ENCODE assay signal across 12 cellular contexts in genomic region chr1:144560057-144560716, GRCh38. TPM values are rescaled to one million over a fixed set of nuclear protein-coding genes. Genes with fewer than 3 reads are reported as not detected.
DNase-seq lines count a peak whose midpoint lies in the region; ATAC-seq and TF ChIP-seq lines count a peak whose summit lies in the region.
"Not testable (repeated sequence)": the region's sequence is repeated elsewhere in the genome, so short reads cannot be mapped to it uniquely, and the experiment has no call there.
"Had no signal": no experiment of that assay in that cellular context is flagged by ENCODE, and none has a peak within 500 bp of the region (broad histone marks: within the 10 kb centered on the region; RNA-seq: fewer than 3 reads in every experiment).

No MANE protein-coding gene starts in this region.

- not testable (repeated sequence) for H3K9me2 ChIP-seq in Karpas-422 (replicated peaks; ENCODE audit: insufficient read depth, low read length)

- H3K4me1 Mint-ChIP-seq in activated naive CD8-positive, alpha-beta T cell treated with anti-CD3 and anti-CD28 coated beads, Interleukin-2, amount 50 U/mL, for 24 hours = not testable (repeated sequence)

- not testable (repeated sequence) for H2AFZ ChIP-seq in Karpas-422 (ENCODE audit: low read length)

- H3K4me3 Mint-ChIP-seq in activated naive CD8-positive, alpha-beta T cell treated with anti-CD3 and anti-CD28 coated beads, Interleukin-2, amount 50 U/mL, for 24 hours = peak overlapping the region; percentile 40

- intact Hi-C loops in left lung (cut with DNase I) = not testable (repeated sequence)

- not testable (repeated sequence) for H3K9me3 Mint-ChIP-seq in activated naive CD8-positive, alpha-beta T cell treated with anti-CD3 and anti-CD28 coated beads, Interleukin-2, amount 50 U/mL, for 24 hours

- peak overlapping the region; percentile 53 for H3K9ac ChIP-seq in Karpas-422 (ENCODE audit: low read length)

- H3K27ac Mint-ChIP-seq in activated naive CD8-positive, alpha-beta T cell treated with anti-CD3 and anti-CD28 coated beads, Interleukin-2, amount 50 U/mL, for 24 hours = peak overlapping the region; percentile 100

- not testable (repeated sequence) for H3K79me2 ChIP-seq in Karpas-422 (ENCODE audit: low read length)

- H3K9me3 ChIP-seq in Karpas-422 (ENCODE audit: low read length); WERI-Rb-1 (ENCODE audit: severe bottlenecking); left lung: not testable (repeated sequence)

- H3K4me3 ChIP-seq in Karpas-422 (ENCODE audit: low read length); left lung: not testable (repeated sequence)
- peak overlapping the region; percentile 44 for H3K4me3 ChIP-seq in WERI-Rb-1 (ENCODE audit: low read depth, low read length)

- not testable (repeated sequence) for TF ChIP-seq CTCF in WERI-Rb-1 (IDR thresholded peaks at IDR 0.05; ENCODE audit: low read depth, low read length); left lung (IDR thresholded peaks at IDR 0.05)

- not testable (repeated sequence) for H4K20me1 ChIP-seq in Karpas-422 (ENCODE audit: insufficient read depth, low read depth, low read length)

- DNase-seq in DMS 273 (lab: John Stamatoyannopoulos, UW; ENCODE audit: unreplicated experiment) (peak; percentile 79), WERI-Rb-1 (peak; percentile 85)
- not testable (repeated sequence) for DNase-seq in Karpas-422, left lung
- DNase-seq in activated naive CD8-positive, alpha-beta T cell treated with anti-CD3 and anti-CD28 coated beads, Interleukin-2, amount 50 U/mL, for 24 hours = peak; percentile 35
- DNase-seq in stimulated activated CD4-positive, alpha-beta T cell treated with anti-CD3 and anti-CD28 coated beads, Interleukin-4, amount 100 ng/mL, for 24 hours = peak; percentile 73

- not testable (repeated sequence) for H3K36me3 Mint-ChIP-seq in activated naive CD8-positive, alpha-beta T cell treated with anti-CD3 and anti-CD28 coated beads, Interleukin-2, amount 50 U/mL, for 24 hours (ENCODE audit: low read depth)

- not testable (repeated sequence) for H3K4me2 ChIP-seq in Karpas-422 (ENCODE audit: low read depth, low read length, poor library complexity, severe bottlenecking)

- H3K36me3 ChIP-seq in Karpas-422 (ENCODE audit: insufficient read depth, low read length); WERI-Rb-1; left lung: not testable (repeated sequence)

- ATAC-seq in GM19467 (IDR thresholded peaks at IDR 0.05; ENCODE audit: unreplicated experiment) (peak; percentile 86), HG02938 (IDR thresholded peaks at IDR 0.05; ENCODE audit: unreplicated experiment) (peak; percentile 93), left lung (peak; percentile 87)
- ATAC-seq in activated naive CD8-positive, alpha-beta T cell treated with anti-CD3 and anti-CD28 coated beads, Interleukin-2, amount 50 U/mL, for 24 hours = peak; percentile 94

- H3K27me3 ChIP-seq in Karpas-422 (ENCODE audit: low read length); WERI-Rb-1 (ENCODE audit: insufficient read depth, low read depth, severe bottlenecking): not testable (repeated sequence)
- H3K27me3 ChIP-seq in left lung = peaks cover 0 to 32% of the 10 kb centered on the region in 2 donors

- H3K27ac ChIP-seq in Karpas-422 (ENCODE audit: low read length) = peak overlapping the region; percentile 79
- H3K27ac ChIP-seq in WERI-Rb-1, left lung: not testable (repeated sequence)

- not testable (repeated sequence) for H3K27me3 Mint-ChIP-seq in activated naive CD8-positive, alpha-beta T cell treated with anti-CD3 and anti-CD28 coated beads, Interleukin-2, amount 50 U/mL, for 24 hours

- not testable (repeated sequence) for H3K4me1 ChIP-seq in Karpas-422 (ENCODE audit: low read length); left lung

RNA-seq across cellular contexts. Expression of gene PPIAL4F, which starts 32.5 kb away (rescaled TPM):
- not detected in 2 replicates for total RNA-seq in Karpas-422 (2014; rRNA removed; shearing (Covaris generic); ENCODE audit: low replicate concordance)
- not detected for total RNA-seq in left lung
- total RNA-seq: adrenal gland; kidney; LHCN-M2; T-helper 1 cell treated with Interleukin-12 subunit alpha and Interleukin-12 subunit beta and Interleukin-4 antibody, amounts not matched to agents 30 ng/mL and 1 ng/mL, for 36 hours had no signal
